1 cellular context compared by ENCODE assay signal in genomic region chr10:22245567-22245966, GRCh38.
TF ChIP-seq lines count a peak whose summit lies in the region.

No MANE protein-coding gene starts in this region.

TF ChIP-seq in WTC11, 78 proteins besides CTCF, POLR2A, EP300 and RAD21 (continued from another document):
- TF ChIP-seq FOXP4 (CRISPR knock-in tag; IDR thresholded peaks at IDR 0.05) (no peak), USF1 (CRISPR knock-in tag; IDR thresholded peaks at IDR 0.05) (no peak), SMAD4 (CRISPR knock-in tag; IDR thresholded peaks at IDR 0.05) (no peak)
